19 cellular contexts compared by ENCODE assay signal in the genomic region with DNA sequence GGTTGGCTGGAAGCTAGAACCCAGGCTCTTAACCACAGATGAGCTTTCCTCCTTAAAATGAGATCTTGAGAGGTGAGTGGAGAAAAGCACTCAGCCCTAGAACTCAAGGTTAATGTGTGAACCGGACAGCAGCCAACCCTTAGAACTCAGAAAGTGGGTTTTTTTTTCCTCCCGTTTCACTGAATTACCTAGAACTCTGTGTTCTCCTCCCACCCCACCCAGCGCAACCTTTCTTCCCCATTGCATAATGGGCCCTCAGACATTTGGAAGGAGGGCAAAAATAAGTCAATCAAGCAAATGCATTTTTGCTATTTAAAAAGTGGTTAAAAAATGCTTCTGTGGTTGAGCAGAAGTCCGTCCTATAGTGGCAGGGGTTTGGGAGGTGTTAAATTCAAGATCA. TPM values are rescaled to one million over a fixed set of nuclear protein-coding genes. Genes with fewer than 3 reads are reported as not detected.
DNase-seq lines count a peak whose midpoint lies in the region; ATAC-seq and TF ChIP-seq lines count a peak whose summit lies in the region.
"Had no signal": no experiment of that assay in that cellular context is flagged by ENCODE, and none has a peak within 500 bp of the region (broad histone marks: within the 10 kb centered on the region; RNA-seq: fewer than 3 reads in every experiment).

No MANE protein-coding gene starts in this region.

- no peaks in the 10 kb centered on the region for H3K27me3 ChIP-seq in lower lobe of right lung (ENCODE audit: low read depth)
- H3K27me3 ChIP-seq: Peyer's patch, SJSA1 had no signal

- intact Hi-C loops in natural killer cell (cut with micrococcal nuclease) (no loop called here), lower lobe of right lung (cut with DNase I) (no loop called here)

- TF ChIP-seq CTCF in natural killer cell (IDR thresholded peaks at IDR 0.05) (no peak), lower lobe of right lung (IDR thresholded peaks at IDR 0.05) (no peak)

- H3K27ac ChIP-seq in cingulate gyrus (ENCODE audit: low read depth, low read length) (peak overlapping the region; percentile 97), lower lobe of right lung (no peak overlapping the region)
- H3K27ac ChIP-seq: GM23248, Peyer's patch, SJSA1 had no signal

- H3K4me1 ChIP-seq in lower lobe of right lung, result peaks cover 32% of the 10 kb centered on the region
- H3K4me1 ChIP-seq: SJSA1 had no signal

- ATAC-seq in natural killer cell treated with Interleukin-12 subunit alpha and Interleukin-12 subunit beta and Interleukin-15 and Interleukin-18, amount 100 ng/mL, for 72 hours, result no peak
- no peak for ATAC-seq in natural killer cell
- peak in 1 of 2 donors; percentile 39 for ATAC-seq in lower lobe of right lung
- no peak for ATAC-seq in GM21576 (IDR thresholded peaks at IDR 0.05; ENCODE audit: unreplicated experiment)

- no peaks in the 10 kb centered on the region for H3K36me3 Mint-ChIP-seq in natural killer cell treated with Interleukin-12 subunit alpha and Interleukin-12 subunit beta and Interleukin-15 and Interleukin-18, amount 100 ng/mL, for 72 hours
- H3K36me3 Mint-ChIP-seq in natural killer cell, result no peaks in the 10 kb centered on the region

- DNase-seq in natural killer cell treated with Interleukin-12 subunit alpha and Interleukin-12 subunit beta and Interleukin-15 and Interleukin-18, amount 100 ng/mL, for 72 hours (ENCODE audit: low spot score), result peak; percentile 12
- DNase-seq in natural killer cell (no peak), lower lobe of right lung (peak; percentile 18), DMS153 treated with DMSO at 0.1 percent for 48 hours (lab: John Stamatoyannopoulos, UW; ENCODE audit: unreplicated experiment) (no peak), NCI-H524 (lab: John Stamatoyannopoulos, UW) (no peak)
- DNase-seq: EL, GF-D8, GM23248, H9, KG1, NCI-H1417, NCI-H1694 treated with DMSO at 0.1 percent for 48 hours, NCI-H2081 treated with DMSO at 0.1 percent for 48 hours, NCI-H2171 treated with DMSO at 0.1 percent for 48 hours, NCI-H526, Peyer's patch had no signal

- no peaks in the 10 kb centered on the region for H3K9me3 ChIP-seq in lower lobe of right lung
- H3K9me3 ChIP-seq: Peyer's patch, SJSA1 had no signal

- no peak overlapping the region for H3K4me3 Mint-ChIP-seq in natural killer cell treated with Interleukin-12 subunit alpha and Interleukin-12 subunit beta and Interleukin-15 and Interleukin-18, amount 100 ng/mL, for 72 hours
- H3K4me3 Mint-ChIP-seq in natural killer cell, result no peak overlapping the region
- H3K4me3 Mint-ChIP-seq: H9 had no signal

- no peaks in the 10 kb centered on the region for H3K9me3 Mint-ChIP-seq in natural killer cell treated with Interleukin-12 subunit alpha and Interleukin-12 subunit beta and Interleukin-15 and Interleukin-18, amount 100 ng/mL, for 72 hours
- H3K9me3 Mint-ChIP-seq in natural killer cell, result no peaks in the 10 kb centered on the region
- H3K9me3 Mint-ChIP-seq: H9 had no signal

- H3K4me3 ChIP-seq in lower lobe of right lung, result no peak overlapping the region
- H3K4me3 ChIP-seq: GM23248, Peyer's patch, SJSA1 had no signal

- H3K4me1 Mint-ChIP-seq in natural killer cell treated with Interleukin-12 subunit alpha and Interleukin-12 subunit beta and Interleukin-15 and Interleukin-18, amount 100 ng/mL, for 72 hours (ENCODE audit: low read depth in 2 of 2), result peaks cover 6 to 14% of the 10 kb centered on the region in 2 donors
- peaks cover 11% of the 10 kb centered on the region in 2 donors for H3K4me1 Mint-ChIP-seq in natural killer cell
- H3K4me1 Mint-ChIP-seq: H9 had no signal

- H3K36me3 ChIP-seq in lower lobe of right lung, result no peaks in the 10 kb centered on the region
- H3K36me3 ChIP-seq: Peyer's patch had no signal

- no peak overlapping the region for H3K27ac Mint-ChIP-seq in natural killer cell treated with Interleukin-12 subunit alpha and Interleukin-12 subunit beta and Interleukin-15 and Interleukin-18, amount 100 ng/mL, for 72 hours
- H3K27ac Mint-ChIP-seq in natural killer cell, result no peak overlapping the region
- H3K27ac Mint-ChIP-seq: H9 had no signal

- H3K27me3 Mint-ChIP-seq in natural killer cell treated with Interleukin-12 subunit alpha and Interleukin-12 subunit beta and Interleukin-15 and Interleukin-18, amount 100 ng/mL, for 72 hours, result no peaks in the 10 kb centered on the region
- H3K27me3 Mint-ChIP-seq in natural killer cell (ENCODE audit: low read depth in 2 of 2), result no peaks in the 10 kb centered on the region

RNA-seq across cellular contexts. Expression of gene POC1A, which starts 36.7 kb away (rescaled TPM):
- 10 to 100 TPM; 14.9 to 35.3 TPM for total RNA-seq in natural killer cell treated with Interleukin-12 subunit alpha and Interleukin-12 subunit beta and Interleukin-15 and Interleukin-18, amount 100 ng/mL, for 72 hours
- total RNA-seq in natural killer cell, result 1 to 10 TPM; 1.3 to 2.6 (median 2.4) TPM
- 2.7 TPM for total RNA-seq in lower lobe of right lung

Comparison
In these comparisons a context has a peak if more than half of its experiments do, and no peak if none do; other contexts are left out.
1. DNase-seq: peak in natural killer cell treated with Interleukin-12 subunit alpha and Interleukin-12 subunit beta and Interleukin-15 and Interleukin-18, amount 100 ng/mL, for 72 hours (single experiment) and lower lobe of right lung (single experiment); none in natural killer cell (single experiment), DMS153 treated with DMSO at 0.1 percent for 48 hours (single experiment) and NCI-H524 (0 of 2).